ENCODE assay signal across 21 cellular contexts in genomic region chr17:5747964-5748363, GRCh38.
DNase-seq lines count a peak whose midpoint lies in the region; ATAC-seq and TF ChIP-seq lines count a peak whose summit lies in the region.
"Had no signal": no experiment of that assay in that cellular context is flagged by ENCODE, and none has a peak within 500 bp of the region (broad histone marks: within the 10 kb centered on the region; RNA-seq: fewer than 3 reads in every experiment).

No MANE protein-coding gene starts in this region.

- no peak overlapping the region for H3K27ac ChIP-seq in right atrium auricular region
- H3K27ac ChIP-seq: 22Rv1; A549; BLaER1 treated with 17β-estradiol and CSF1 and Interleukin-3, amounts not matched to agents 10 nM and 100 nM; C4-2B had no signal

- TF ChIP-seq POLR2A in lower leg skin (IDR thresholded peaks at IDR 0.05) = no peak

- H3K9me3 ChIP-seq in right atrium auricular region = no peaks in the 10 kb centered on the region
- H3K9me3 ChIP-seq: A549; BLaER1 treated with 17β-estradiol and CSF1 and Interleukin-3, amounts not matched to agents 10 nM and 100 nM; Caco-2 had no signal

- 79 to 82% methylated on average over 4 of the region's 4 CpGs for WGBS in lower leg skin, 2 donors

- no peak for TF ChIP-seq CTCF in right atrium auricular region (IDR thresholded peaks at IDR 0.05)
- no peak for TF ChIP-seq CTCF in lower leg skin (IDR thresholded peaks at IDR 0.05)

- no peaks in the 10 kb centered on the region for H3K36me3 ChIP-seq in right atrium auricular region
- H3K36me3 ChIP-seq: BLaER1 treated with 17β-estradiol and CSF1 and Interleukin-3, amounts not matched to agents 10 nM and 100 nM had no signal

- H3K27me3 ChIP-seq in right atrium auricular region = no peaks in the 10 kb centered on the region
- H3K27me3 ChIP-seq: BLaER1 treated with 17β-estradiol and CSF1 and Interleukin-3, amounts not matched to agents 10 nM and 100 nM had no signal

- DNase-seq in right atrium auricular region (ENCODE audit: low spot score) (peak; percentile 11), Right ventricle myocardium inferior (ENCODE audit: missing footprints) (no peak), lower leg skin (ENCODE audit: low spot score in 2 of 2) (peak; percentile 1 to 57)
- DNase-seq: AML-193; Caco-2; CD4-positive, alpha-beta T cell; CD8-positive, alpha-beta T cell; DMS 273 treated with DMSO at 0.1 percent for 48 hours; DMS153; DMS53; DMS79; DND-41; EL; GDM1 had no signal

- H3K4me3 ChIP-seq in right atrium auricular region (no peak overlapping the region), lower leg skin (ENCODE audit: low read depth, poor library complexity, severe bottlenecking) (no peak overlapping the region)
- H3K4me3 ChIP-seq: A549; BLaER1 treated with 17β-estradiol and CSF1 and Interleukin-3, amounts not matched to agents 10 nM and 100 nM; GM12878 had no signal

- intact Hi-C loops in Right ventricle myocardium inferior (cut with DNase I) (no loop called here), lower leg skin (cut with DNase I; ENCODE audit: low total_unique reads) (no loop called here)

- ATAC-seq in Right ventricle myocardium inferior (no peak), GM19324 (IDR thresholded peaks at IDR 0.05; ENCODE audit: low FRiP score, unreplicated experiment) (no peak), HG03354 (IDR thresholded peaks at IDR 0.05; ENCODE audit: poor library complexity, severe bottlenecking, unreplicated experiment) (no peak)
- ATAC-seq: A549; CD8-positive, alpha-beta T cell; GM12878 had no signal

- no peaks in the 10 kb centered on the region for H3K4me1 ChIP-seq in right atrium auricular region
- H3K4me1 ChIP-seq: A549, Caco-2 had no signal
